In genomic region chr3:133804896-133805295, GRCh38 we compare ENCODE assay signal across 1 cellular context.
TF ChIP-seq lines count a peak whose summit lies in the region.

No MANE protein-coding gene starts in this region.

TF ChIP-seq in HCT116, 20 proteins besides CTCF, POLR2A, EP300 and RAD21 (continued from another document):
- TF ChIP-seq REST (IDR thresholded peaks at IDR 0.05; ENCODE audit: low read depth), result no peak
- TF ChIP-seq ZFX (IDR thresholded peaks at IDR 0.05), result no peak
- TF ChIP-seq CBX3 (IDR thresholded peaks at IDR 0.05; ENCODE audit: low read depth), result no peak
- no peak for TF ChIP-seq EZH2 (IDR thresholded peaks at IDR 0.05)
